In the genomic region with DNA sequence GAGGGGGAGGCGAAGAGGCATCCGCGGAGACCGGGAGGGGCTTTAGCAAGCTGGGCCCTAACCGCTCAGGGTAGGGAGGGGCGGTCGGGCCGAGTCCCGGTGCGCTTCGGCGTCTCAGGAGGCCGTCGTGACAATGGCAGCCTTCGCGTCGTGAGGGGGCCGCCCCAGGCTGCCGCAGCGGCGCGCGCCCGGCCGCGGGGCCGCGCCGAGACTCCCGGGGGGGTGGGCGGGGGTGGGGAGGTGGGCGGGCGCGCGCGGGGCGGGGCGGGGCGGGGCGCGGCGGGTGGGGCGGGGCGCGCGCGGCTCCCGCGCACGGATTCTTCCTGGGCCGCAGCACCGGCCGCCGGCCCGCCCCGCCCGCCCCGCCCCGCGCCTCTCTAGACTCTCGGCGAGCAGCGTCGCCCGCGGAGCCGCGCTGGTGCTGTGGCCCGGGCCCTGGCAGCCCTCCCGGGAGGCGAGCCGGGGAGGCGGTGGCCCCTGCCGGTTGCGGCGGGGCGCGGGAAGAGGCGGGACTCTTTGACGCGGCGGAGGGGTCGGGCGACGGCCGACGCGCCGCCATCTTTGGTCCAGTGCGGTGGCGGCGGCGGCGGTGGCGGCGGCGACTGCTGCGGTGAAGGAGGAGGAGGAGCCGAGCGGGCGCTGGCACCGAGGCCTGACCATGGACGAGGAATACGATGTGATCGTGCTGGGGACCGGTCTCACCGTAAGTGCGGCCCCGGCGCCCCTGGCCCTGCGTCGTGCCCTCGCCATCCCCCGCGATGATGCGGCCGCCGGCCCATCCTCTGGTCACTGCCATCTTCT, we compare ENCODE assay signal across 8 cellular contexts. TPM values are rescaled to one million over a fixed set of nuclear protein-coding genes. Genes with fewer than 3 reads are reported as not detected.
DNase-seq lines count a peak whose midpoint lies in the region; ATAC-seq, FAIRE-seq and TF ChIP-seq lines count a peak whose summit lies in the region.

A gene (plus strand): TSS at position 558 of the 801 bp plus-strand sequence. CDS start 101 bp downstream, at position 659.

- peak within 1 kb of the TSS; percentile 98 for H2AK9ac ChIP-seq in IMR-90 (replicated peaks; ENCODE audit: low read depth, low read length, poor library complexity)

- POLR2A ChIA-PET in IMR-90 (lab: Charles Lee; ENCODE audit: unreplicated experiment) (no interaction called here), GM12878 (lab: Charles Lee) (no interaction called here)

- H3K36me3 ChIP-seq in IMR-90 (ENCODE audit: control insufficient read depth, insufficient read depth, low read length) (peaks cover 46% of the 10 kb centered on the region), GM12878 (ENCODE audit: control insufficient read depth in 2 of 2, insufficient read depth in 2 of 2, low read length in 1 of 2) (peaks cover 0 to 3% of the 10 kb centered on the region in 2 experiments; a peak in 1 of 4 replicates), iPS DF 6.9 (ENCODE audit: control insufficient read depth, insufficient read depth, low read length) (peaks cover 22% of the 10 kb centered on the region), gastrocnemius medialis (peaks cover 0 to 17% of the 10 kb centered on the region in 2 donors)

- H3K56ac ChIP-seq in IMR-90 (ENCODE audit: extremely low read depth, insufficient read depth, low read length): peak within 1 kb of the TSS; percentile 71

- H3K4ac ChIP-seq in IMR-90 (ENCODE audit: low read depth, low read length): peak within 1 kb of the TSS; percentile 90

- H2BK15ac ChIP-seq in IMR-90 (ENCODE audit: low read depth, low read length): no peak within 1 kb of the TSS; the same call in 2 of the 3 replicates

- 48% methylated on average over 31 of the region's 118 CpGs; no CpG with 5 or more reads in 1 of the 2 experiments for WGBS in IMR-90 (ENCODE audit: extremely low coverage in 2 of 2, insufficient read length in 1 of 2), 2 experiments
- 50% methylated on average over 54 of the region's 118 CpGs for WGBS in GM12878 (ENCODE audit: insufficient coverage, insufficient replicate concordance, low lambda C conversion rate, missing lambda C conversion rate)
- no CpG with 5 or more reads among the region's 118 CpGs for WGBS in iPS DF 6.9 (ENCODE audit: insufficient coverage, insufficient read length)

- SMC1A ChIA-PET in GM12878 (lab: Charles Lee; ENCODE audit: uncharacterized antibody, unreplicated experiment): no interaction called here

- H3K79me2 ChIP-seq in GM12878 (ENCODE audit: control insufficient read depth, insufficient read depth, low read length): peaks cover 21% of the 10 kb centered on the region

- H3K18ac ChIP-seq in IMR-90 (ENCODE audit: low read depth, low read length): peak within 1 kb of the TSS; percentile 81

- H2BK5ac ChIP-seq in IMR-90 (ENCODE audit: low read depth, low read length, poor library complexity, severe bottlenecking): peak within 1 kb of the TSS; percentile 100

- no peak for FAIRE-seq in GM12878 (lab: Jason Lieb, UNC)

- dilution Hi-C loops in IMR-90 (cut with HindIII; ENCODE audit: low sequenced_read_pairs, unreplicated experiment): no loop called here

- in situ Hi-C loops in IMR-90 (cut with MboI; ENCODE audit: low sequenced_read_pairs) (no loop called here), GM12878 (cut with MboI) (no loop called here), gastrocnemius medialis (cut with MboI; ENCODE audit: low sequenced_read_pairs in 4 of 4) (no loop called here)

- peak within 1 kb of the TSS; percentile 87 for H2AK5ac ChIP-seq in IMR-90 (ENCODE audit: low read depth, low read length)

- H2BK120ac ChIP-seq in IMR-90 (ENCODE audit: low read depth, low read length): no peak within 1 kb of the TSS

- H3K9ac ChIP-seq in IMR-90 (ENCODE audit: low read depth, low read length) (peak within 1 kb of the TSS; percentile 87), GM12878 (ENCODE audit: control insufficient read depth, insufficient read depth, low read length) (peak within 1 kb of the TSS; percentile 56; the same call in 1 of the 2 replicates)

- H3K27me3 ChIP-seq in IMR-90 (ENCODE audit: control insufficient read depth, insufficient read depth, low read length): no peaks in the 10 kb centered on the region
- no peaks in the 10 kb centered on the region for H3K27me3 ChIP-seq in GM12878 (replicated peaks in 1 of 2; ENCODE audit: control insufficient read depth in 2 of 2, insufficient read depth in 2 of 2, low read length in 1 of 2)
- no peaks in the 10 kb centered on the region for H3K27me3 ChIP-seq in iPS DF 6.9 (ENCODE audit: control insufficient read depth, insufficient read depth, low read length)
- H3K27me3 ChIP-seq in gastrocnemius medialis: no peaks in the 10 kb centered on the region

- peak; percentile 22 for DNase-seq in IMR-90
- peak; percentile 32 to 77 (median 49) for DNase-seq in T-helper 2 cell
- no peak for DNase-seq in GM12878 (ENCODE audit: low read depth, low spot score)
- no peak for DNase-seq in iPS DF 6.9 (ENCODE audit: low read depth, low spot score)
- peak in 1 of 2 donors; percentile 36 for DNase-seq in gastrocnemius medialis

- H4K8ac ChIP-seq in IMR-90 (ENCODE audit: low read depth in 2 of 2, low read length in 2 of 2): peak within 1 kb of the TSS; percentile 77 to 86

- no peak for TF ChIP-seq RAD21 in IMR-90 (IDR thresholded peaks at IDR 0.05; ENCODE audit: low read length)
- TF ChIP-seq RAD21 in GM12878 (IDR thresholded peaks at IDR 0.05; ENCODE audit: insufficient read depth, low read depth, low read length): no peak

- H3K27ac ChIP-seq in IMR-90 (ENCODE audit: insufficient read depth, low read length) (peak within 1 kb of the TSS; percentile 95), GM12878 (ENCODE audit: control insufficient read depth, insufficient read depth) (peak within 1 kb of the TSS; percentile 39), iPS DF 6.9 (ENCODE audit: low read length) (no peak within 1 kb of the TSS), gastrocnemius medialis (peak within 1 kb of the TSS; percentile 79 to 88 (median 82))

- no peak for TF ChIP-seq EP300 in GM12878 (IDR thresholded peaks at IDR 0.05; ENCODE audit: borderline replicate concordance in 1 of 2, control insufficient read depth in 1 of 2, low read depth in 2 of 2, low read length in 2 of 2)

- RAD21 ChIA-PET in GM12878 (lab: Charles Lee; ENCODE audit: unreplicated experiment): no interaction called here

- H3K4me2 ChIP-seq in IMR-90 (ENCODE audit: low read depth, low read length) (peak within 1 kb of the TSS; percentile 95), GM12878 (ENCODE audit: control insufficient read depth, insufficient read depth) (peak within 1 kb of the TSS; percentile 84)

- TF ChIP-seq POLR2A in IMR-90 (IDR thresholded peaks at IDR 0.05; ENCODE audit: low read depth, low read length) (no peak), GM12878 (IDR thresholded peaks at IDR 0.05; ENCODE audit: low read depth, low read length) (peak; percentile 69), gastrocnemius medialis (IDR thresholded peaks at IDR 0.05) (peak; percentile 49 to 62)

- CTCF ChIA-PET in IMR-90 (lab: Yijun Ruan, JAX) (no interaction called here), GM12878 (lab: Yijun Ruan, JAX) (no interaction called here)

- peak within 1 kb of the TSS; percentile 94 for H3K14ac ChIP-seq in IMR-90 (replicated peaks; ENCODE audit: low read depth, low read length)

- H3K79me1 ChIP-seq in IMR-90 (ENCODE audit: low read depth in 1 of 2, low read length in 2 of 2): peaks cover 0 to 12% of the 10 kb centered on the region in 2 experiments; a peak in 1 of 4 replicates

- BruUV-seq in IMR-90 (replicated peaks; lab: Mats Ljungman, UMichigan): no TSS peak
- BruUV-seq in GM12878 (replicated peaks; lab: Mats Ljungman, UMichigan): no TSS peak

- peak within 1 kb of the TSS; percentile 56 for H4K91ac ChIP-seq in IMR-90 (ENCODE audit: insufficient read depth, low read depth, low read length)

- no peaks in the 10 kb centered on the region for H3K9me3 ChIP-seq in IMR-90 (ENCODE audit: control insufficient read depth, insufficient read depth, low read length)
- H3K9me3 ChIP-seq in GM12878 (replicated peaks; ENCODE audit: control insufficient read depth, insufficient read depth, low read length): no peaks in the 10 kb centered on the region; the same call in 2 of the 3 replicates
- H3K9me3 ChIP-seq in iPS DF 6.9 (ENCODE audit: control insufficient read depth, insufficient read depth, low read length): no peaks in the 10 kb centered on the region
- H3K9me3 ChIP-seq in gastrocnemius medialis: no peaks in the 10 kb centered on the region

- peaks cover 14% of the 10 kb centered on the region for H4K20me1 ChIP-seq in IMR-90 (ENCODE audit: insufficient read depth, low read length)
- no peaks in the 10 kb centered on the region for H4K20me1 ChIP-seq in GM12878 (ENCODE audit: control insufficient read depth, insufficient read depth)

- peak within 1 kb of the TSS; percentile 98 for H3K4me3 ChIP-seq in IMR-90 (ENCODE audit: insufficient read depth, low read depth, low read length)
- H3K4me3 ChIP-seq in GM12878: peak within 1 kb of the TSS; percentile 74
- H3K4me3 ChIP-seq in iPS DF 6.9 (ENCODE audit: low read length): peak within 1 kb of the TSS; percentile 97; the same call in 1 of the 2 replicates
- peak within 1 kb of the TSS; percentile 64 to 84 (median 66) for H3K4me3 ChIP-seq in gastrocnemius medialis

- H3K9me1 ChIP-seq in IMR-90 (ENCODE audit: insufficient read depth, low read length): no peaks in the 10 kb centered on the region

- intact Hi-C loops in IMR-90 (cut with micrococcal nuclease) (no loop called here), GM12878 (cut with micrococcal nuclease; ENCODE audit: unreplicated experiment) (loop anchor here (5.0 kb wide), 2 partner anchors 39 to 41 kb away; a partner anchor contains a TSS), gastrocnemius medialis (cut with DNase I; ENCODE audit: low total_unique reads) (loop anchor here (2.0 to 5.0 kb wide), 3 partner anchors 26 to 54 kb away; a partner anchor contains a TSS)

- ATAC-seq in GM18498 (IDR thresholded peaks at IDR 0.05; ENCODE audit: unreplicated experiment): peak; percentile 47
- ATAC-seq in IMR-90 (ENCODE audit: low read depth): peak; percentile 77
- ATAC-seq in GM12878: peak; percentile 67
- ATAC-seq in gastrocnemius medialis: peak; percentile 72 to 75
- no peak for ATAC-seq in GM18873 (IDR thresholded peaks at IDR 0.05; ENCODE audit: low FRiP score, unreplicated experiment)
- no peak for ATAC-seq in HG02938 (IDR thresholded peaks at IDR 0.05; ENCODE audit: unreplicated experiment)

- peak within 1 kb of the TSS; percentile 89 for H2AFZ ChIP-seq in IMR-90 (replicated peaks; ENCODE audit: low read length, poor library complexity)
- H2AFZ ChIP-seq in GM12878 (ENCODE audit: control insufficient read depth, low read depth, low read length): no peak within 1 kb of the TSS; the same call in 1 of the 2 replicates

- H3K23ac ChIP-seq in IMR-90 (ENCODE audit: low read depth, low read length): peak within 1 kb of the TSS; percentile 85

- TF ChIP-seq CTCF in IMR-90 (conservative IDR thresholded peaks at IDR 0.05; ENCODE audit: low read depth, low read length): no peak
- no peak for TF ChIP-seq CTCF in GM12878 (IDR thresholded peaks at IDR 0.05 in 2 of 3, conservative IDR thresholded peaks at IDR 0.05 in 1 of 3; ENCODE audit: control insufficient read depth in 2 of 3, extremely low read depth in 1 of 3, insufficient read depth in 1 of 3, low read depth in 3 of 3, low read length in 3 of 3)
- no peak for TF ChIP-seq CTCF in gastrocnemius medialis (IDR thresholded peaks at IDR 0.05 in 4 of 5, conservative IDR thresholded peaks at IDR 0.05 in 1 of 5)

- peak within 1 kb of the TSS; percentile 70 for H4K5ac ChIP-seq in IMR-90 (ENCODE audit: low read depth, low read length)

- no peak within 1 kb of the TSS for H2BK20ac ChIP-seq in IMR-90 (ENCODE audit: low read depth, low read length)

- H3K4me1 ChIP-seq in IMR-90 (ENCODE audit: control insufficient read depth, insufficient read depth, low read length) (peaks cover 3% of the 10 kb centered on the region), GM12878 (ENCODE audit: control insufficient read depth, insufficient read depth, low read length) (no peaks in the 10 kb centered on the region), iPS DF 6.9 (ENCODE audit: control insufficient read depth, insufficient read depth, low read length) (no peaks in the 10 kb centered on the region), gastrocnemius medialis (peaks cover 0 to 5% of the 10 kb centered on the region in 2 donors)

RNA-seq across cellular contexts. Expression of the gene that starts here (rescaled TPM):
- total RNA-seq in IMR-90 (2012; rRNA removed): 113 and 117 TPM in 2 replicates
- 291 and 331 TPM in 2 replicates for polyA plus RNA-seq in IMR-90 (2012; rRNA removed)
- 224 and 267 TPM in 2 replicates for polyA plus RNA-seq in IMR-90 (2012; cell fraction: cytosol; rRNA removed)
- polyA plus RNA-seq in IMR-90 (2012; cell fraction: nucleus; rRNA removed; ENCODE audit: low replicate concordance): 1,267 and 1,634 TPM in 2 replicates
- total RNA-seq in GM12878 (2013; cell fraction: nucleolus; rRNA removed): 91.6 and 109 TPM in 2 replicates
- total RNA-seq in GM12878 (2014; rRNA removed): 46.6 and 59.9 TPM in 2 replicates
- total RNA-seq in GM12878 (2014; rRNA removed; fragmentation: Illumina TruSeq; extraction: Trizol): 22.2 and 22.7 TPM in 2 replicates
- total RNA-seq in GM12878 (2021): 57.9 and 61.3 TPM in 2 replicates
- 57.8 TPM for polyA plus RNA-seq in GM12878 (2011; ENCODE audit: low read depth)
- 48.1 and 102 TPM in 2 replicates for polyA plus RNA-seq in GM12878 (2011; rRNA removed)
- 113 and 125 TPM in 2 replicates for polyA plus RNA-seq in GM12878 (2011; cell fraction: cytosol; rRNA removed)
- polyA plus RNA-seq in GM12878 (2011; cell fraction: nucleus; rRNA removed): 509 and 553 TPM in 2 replicates
- 87.7 and 105 TPM in 2 replicates for polyA plus RNA-seq in GM12878 (2012)
- 45.1 and 64.1 TPM in 2 replicates for polyA plus RNA-seq in GM12878 (2014; fragmentation: Illumina TruSeq; extraction: Trizol)
- polyA plus RNA-seq in GM12878 (2014; fragmentation: Nextera tagmentation; extraction: Ambion mirVana): 1 to 10 TPM in 1 of 2 experiments, under 1 TPM in 1; 0.92 to 4.3 TPM
- polyA plus RNA-seq in GM12878 (2014; rRNA removed): 82.1 and 101 TPM in 2 replicates
- polyA plus RNA-seq in GM12878 (2016; fragmentation: Nextera tagmentation; extraction: Ambion mirVana): 10 to 100 TPM; 34.5 to 39.3 TPM
- 45.4 and 61.3 TPM in 2 replicates for polyA minus RNA-seq in GM12878 (2011; rRNA and poly(A)+ RNA removed)
- 28.1 and 28.3 TPM in 2 replicates for polyA minus RNA-seq in GM12878 (2011; cell fraction: cytosol; rRNA and poly(A)+ RNA removed)
- polyA minus RNA-seq in GM12878 (2011; cell fraction: nucleus; rRNA and poly(A)+ RNA removed): 51.5 and 71.2 TPM in 2 replicates
- 10 to 100 TPM; 19.8 to 54.5 (median 39.0) TPM for total RNA-seq in gastrocnemius medialis

Comparison
In these comparisons a context has a peak if more than half of its experiments do, and no peak if none do; other contexts are left out.
1. ATAC-seq: peak in GM18498 (single experiment), IMR-90 (single experiment), GM12878 (single experiment) and gastrocnemius medialis (2 of 2); none in GM18873 (single experiment) and HG02938 (single experiment).
2. DNase-seq: peak in IMR-90 (single experiment) and T-helper 2 cell (5 of 5); none in GM12878 (single experiment) and iPS DF 6.9 (single experiment).
3. Peak in every context shown above with its lines, with median percentiles within 50 percentile points of each other: H3K4me3 ChIP-seq.